Comparison of ENCODE assay signal across 18 cellular contexts in genomic region chr5:73705364-73705763, GRCh38.
"Had no signal": no experiment of that assay in that cellular context is flagged by ENCODE, and none has a peak within 500 bp of the region (broad histone marks: within the 10 kb centered on the region; RNA-seq: fewer than 3 reads in every experiment).

No MANE protein-coding gene starts in this region.

- H3K4me3 ChIP-seq: breast epithelium, esophagus muscularis mucosa, tibial artery, uterus had no signal

- DNase-seq: activated CD4-positive, alpha-beta T cell treated with anti-CD3 and anti-CD28 coated beads, Interleukin-2, amount 50 U/mL, for 1 hour; activated naive CD4-positive, alpha-beta T cell treated with Interleukin-2 at 50 U/mL for 16 hours; anterior cingulate cortex; hippocampal formation; kidney glomerular epithelial cell; left ventricle myocardium superior; mesenchymal stem cell; natural killer cell; nucleus accumbens; right cardiac atrium; small intestine; stimulated activated CD4-positive, alpha-beta T cell treated with anti-CD3 and anti-CD28 coated beads, Interleukin-4, amount 100 ng/mL, for 24 hours; stimulated activated naive CD4-positive, alpha-beta T cell; T-helper 9 cell; tibial artery; uterus had no signal

- H3K4me3 Mint-ChIP-seq: natural killer cell had no signal

- H3K9me3 Mint-ChIP-seq: natural killer cell had no signal

- H3K27ac Mint-ChIP-seq: natural killer cell had no signal
